17 cellular contexts compared by ENCODE assay signal in genomic region chr3:151880326-151880725, GRCh38. TPM values are rescaled to one million over a fixed set of nuclear protein-coding genes. Genes with fewer than 3 reads are reported as not detected.
DNase-seq lines count a peak whose midpoint lies in the region; ATAC-seq, FAIRE-seq and TF ChIP-seq lines count a peak whose summit lies in the region.
"Had no signal": no experiment of that assay in that cellular context is flagged by ENCODE, and none has a peak within 500 bp of the region (broad histone marks: within the 10 kb centered on the region; RNA-seq: fewer than 3 reads in every experiment).

No MANE protein-coding gene starts in this region.

- peak; percentile 70 for ATAC-seq in IMR-90 (ENCODE audit: low read depth)
- peak; percentile 65 for ATAC-seq in SK-N-SH treated with all-trans-retinoic acid at 6 μM for 48 hours
- ATAC-seq in natural killer cell: no peak
- ATAC-seq in mucosa of descending colon: no peak

- H3K27me3 ChIP-seq in IMR-90 (ENCODE audit: control insufficient read depth, insufficient read depth, low read length): no peaks in the 10 kb centered on the region
- H3K27me3 ChIP-seq: SJCRH30 had no signal

- peaks cover 2% of the 10 kb centered on the region; the same call in 1 of the 2 replicates for H3K4me1 ChIP-seq in IMR-90 (ENCODE audit: control insufficient read depth, insufficient read depth, low read length)
- no peaks in the 10 kb centered on the region for H3K4me1 ChIP-seq in mucosa of descending colon (ENCODE audit: low read depth)

- H3K9me3 ChIP-seq in IMR-90 (ENCODE audit: control insufficient read depth, insufficient read depth, low read length) (no peaks in the 10 kb centered on the region), mucosa of descending colon (no peaks in the 10 kb centered on the region)
- H3K9me3 ChIP-seq: SJCRH30 had no signal

- H3K14ac ChIP-seq in IMR-90 (replicated peaks; ENCODE audit: low read depth, low read length): peak overlapping the region; percentile 80; the same call in 1 of the 2 replicates

- dilution Hi-C loops in IMR-90 (cut with HindIII; ENCODE audit: low sequenced_read_pairs, unreplicated experiment): no loop called here

- no peak overlapping the region for H2AK9ac ChIP-seq in IMR-90 (replicated peaks; ENCODE audit: low read depth, low read length, poor library complexity)

- peaks cover 5% of the 10 kb centered on the region for H3K9me1 ChIP-seq in IMR-90 (ENCODE audit: insufficient read depth, low read length)

- peak overlapping the region; percentile 48; the same call in 1 of the 2 replicates for H3K18ac ChIP-seq in IMR-90 (ENCODE audit: low read depth, low read length)

- no CpG with 5 or more reads among the region's 3 CpGs for WGBS in IMR-90 (ENCODE audit: extremely low coverage in 2 of 2, insufficient read length in 1 of 2), 2 experiments

- H3K56ac ChIP-seq in IMR-90 (ENCODE audit: extremely low read depth, insufficient read depth, low read length): no peak overlapping the region

- no peak overlapping the region for H3K9ac ChIP-seq in IMR-90 (ENCODE audit: low read depth, low read length)

- POLR2A ChIA-PET in IMR-90 (lab: Charles Lee; ENCODE audit: unreplicated experiment): no interaction called here

- no peaks in the 10 kb centered on the region for H3K9me3 Mint-ChIP-seq in natural killer cell

- H2BK120ac ChIP-seq in IMR-90 (ENCODE audit: low read depth, low read length): peak overlapping the region; percentile 68

- FAIRE-seq in D721Med (lab: Jason Lieb, UNC): no peak
- FAIRE-seq: H54 had no signal

- peak overlapping the region; percentile 5 to 23 for H3K27ac Mint-ChIP-seq in natural killer cell
- H3K27ac Mint-ChIP-seq: CD4-positive, alpha-beta memory T cell; IgD-negative memory B cell had no signal

- no peak overlapping the region for H4K5ac ChIP-seq in IMR-90 (ENCODE audit: low read depth, low read length)

- H4K20me1 ChIP-seq in IMR-90 (ENCODE audit: insufficient read depth, low read length): no peaks in the 10 kb centered on the region

- H3K27me3 Mint-ChIP-seq in natural killer cell (ENCODE audit: low read depth in 2 of 2): no peaks in the 10 kb centered on the region
- H3K27me3 Mint-ChIP-seq: IgD-negative memory B cell had no signal

- no peak overlapping the region; the same call in 1 of the 2 replicates for H3K23ac ChIP-seq in IMR-90 (ENCODE audit: low read depth, low read length)

- no peak overlapping the region for H3K27ac ChIP-seq in IMR-90 (ENCODE audit: insufficient read depth, low read length)
- H3K27ac ChIP-seq: SJCRH30 had no signal

- H3K79me1 ChIP-seq in IMR-90 (ENCODE audit: low read depth in 1 of 2, low read length in 2 of 2): no peaks in the 10 kb centered on the region

- H3K4me2 ChIP-seq in IMR-90 (ENCODE audit: low read depth, low read length): no peak overlapping the region

- H4K91ac ChIP-seq in IMR-90 (ENCODE audit: insufficient read depth, low read depth, low read length): 0 out of 2 replicates have a peak overlapping the region, but pooled peaks have one; percentile 58

- no peaks in the 10 kb centered on the region for H3K36me3 ChIP-seq in IMR-90 (ENCODE audit: control insufficient read depth, insufficient read depth, low read length)
- no peaks in the 10 kb centered on the region for H3K36me3 ChIP-seq in mucosa of descending colon (ENCODE audit: low read depth)
- H3K36me3 ChIP-seq: SJCRH30 had no signal

- H2AFZ ChIP-seq in IMR-90 (replicated peaks; ENCODE audit: low read length, poor library complexity): no peak overlapping the region

- peak overlapping the region in 1 of 2 experiments; percentile 11; a peak in 1 of 4 replicates for H4K8ac ChIP-seq in IMR-90 (ENCODE audit: low read depth in 2 of 2, low read length in 2 of 2)

- no peak overlapping the region for H2AK5ac ChIP-seq in IMR-90 (ENCODE audit: low read depth, low read length)

- no peak overlapping the region; the same call in 1 of the 2 replicates for H3K4ac ChIP-seq in IMR-90 (ENCODE audit: low read depth, low read length)

- peak overlapping the region; percentile 21 for H3K4me3 Mint-ChIP-seq in natural killer cell
- H3K4me3 Mint-ChIP-seq: CD4-positive, alpha-beta memory T cell had no signal

- TF ChIP-seq POLR2A in IMR-90 (IDR thresholded peaks at IDR 0.05; ENCODE audit: low read depth, low read length): no peak

- BruUV-seq in IMR-90 (replicated peaks; lab: Mats Ljungman, UMichigan): no TSS peak

- CTCF ChIA-PET in IMR-90 (lab: Yijun Ruan, JAX): no interaction called here

- intact Hi-C loops in IMR-90 (cut with micrococcal nuclease): no loop called here
- intact Hi-C loops in natural killer cell (cut with micrococcal nuclease): no loop called here
- intact Hi-C loops in mucosa of descending colon (cut with DNase I, micrococcal nuclease): no loop called here

- TF ChIP-seq CTCF in IMR-90 (conservative IDR thresholded peaks at IDR 0.05; ENCODE audit: low read depth, low read length): no peak
- TF ChIP-seq CTCF in natural killer cell (IDR thresholded peaks at IDR 0.05): no peak
- TF ChIP-seq CTCF in mucosa of descending colon (IDR thresholded peaks at IDR 0.05): no peak
- TF ChIP-seq CTCF in D721Med (IDR thresholded peaks at IDR 0.05; ENCODE audit: insufficient read depth, missing control alignments): no peak

- peak overlapping the region; percentile 72 for H2BK20ac ChIP-seq in IMR-90 (ENCODE audit: low read depth, low read length)

- H2BK15ac ChIP-seq in IMR-90 (ENCODE audit: low read depth, low read length): peak overlapping the region; percentile 19; the same call in 1 of the 3 replicates

- DNase-seq in IMR-90: no peak
- DNase-seq in natural killer cell: no peak
- DNase-seq in RPMI8226: no peak
- DNase-seq in DMS53 (lab: John Stamatoyannopoulos, UW): no peak
- DNase-seq in mucosa of descending colon: no peak
- DNase-seq in D721Med (ENCODE audit: insufficient read length, low spot score): no peak
- DNase-seq: CD4-positive, alpha-beta memory T cell; NCI-H187 treated with DMSO at 0.1 percent for 48 hours; NCI-H446 treated with DMSO at 0.1 percent for 48 hours; NCI-H748 treated with DMSO at 0.1 percent for 48 hours; SJCRH30 had no signal

- peaks cover 26 to 32% of the 10 kb centered on the region in 2 donors for H3K4me1 Mint-ChIP-seq in natural killer cell

- no peak for TF ChIP-seq RAD21 in IMR-90 (IDR thresholded peaks at IDR 0.05; ENCODE audit: low read length)

- H2BK5ac ChIP-seq in IMR-90 (ENCODE audit: low read depth, low read length, poor library complexity, severe bottlenecking): peak overlapping the region; percentile 57

- no peak overlapping the region for H3K4me3 ChIP-seq in IMR-90 (ENCODE audit: insufficient read depth, low read depth, low read length)
- H3K4me3 ChIP-seq in mucosa of descending colon: no peak overlapping the region
- H3K4me3 ChIP-seq: SJCRH30 had no signal

- H3K36me3 Mint-ChIP-seq in natural killer cell: no peaks in the 10 kb centered on the region
- H3K36me3 Mint-ChIP-seq: CD4-positive, alpha-beta memory T cell; IgD-negative memory B cell had no signal

- in situ Hi-C loops in IMR-90 (cut with MboI; ENCODE audit: low sequenced_read_pairs): no loop called here

TF ChIP-seq in IMR-90, 13 proteins besides CTCF, POLR2A, EP300 and RAD21 (continues in another document):
- TF ChIP-seq RFX5 (IDR thresholded peaks at IDR 0.05; ENCODE audit: low read depth, low read length) (no peak), MXI1 (IDR thresholded peaks at IDR 0.05; ENCODE audit: borderline replicate concordance, low read depth, low read length) (no peak), CHD1 (IDR thresholded peaks at IDR 0.05; ENCODE audit: low read depth, low read length) (no peak), ELK1 (IDR thresholded peaks at IDR 0.05; ENCODE audit: borderline replicate concordance, low read depth, low read length) (no peak), MAZ (IDR thresholded peaks at IDR 0.05; ENCODE audit: borderline replicate concordance, low read depth, low read length) (no peak), FOS (IDR thresholded peaks at IDR 0.05; ENCODE audit: low read depth, low read length) (no peak), RCOR1 (IDR thresholded peaks at IDR 0.05; ENCODE audit: insufficient replicate concordance, low read length) (no peak), CEBPB (IDR thresholded peaks at IDR 0.05; ENCODE audit: low read depth, low read length) (no peak)

TF ChIP-seq in SK-N-SH treated with all-trans-retinoic acid at 6 μM for 48 hours, 23 proteins besides CTCF, POLR2A, EP300 and RAD21 (continues in another document):
- TF ChIP-seq CSRNP3 (CRISPR knock-in tag; IDR thresholded peaks at IDR 0.05) (no peak), ZNF70 (CRISPR knock-in tag; IDR thresholded peaks at IDR 0.05) (no peak), ZNF565 (CRISPR knock-in tag; conservative IDR thresholded peaks at IDR 0.05; ENCODE audit: low read depth) (no peak), CSDC2 (CRISPR knock-in tag; IDR thresholded peaks at IDR 0.05) (no peak), ARNTL (CRISPR knock-in tag; IDR thresholded peaks at IDR 0.05; ENCODE audit: borderline replicate concordance, low read depth) (no peak), BACH2 (CRISPR knock-in tag; IDR thresholded peaks at IDR 0.05; ENCODE audit: borderline replicate concordance) (no peak), ZFP3 (CRISPR knock-in tag; IDR thresholded peaks at IDR 0.05) (no peak), ZNF8 (CRISPR knock-in tag; IDR thresholded peaks at IDR 0.05) (no peak)

RNA-seq across cellular contexts. Expression of gene SUCNR1, which starts 6.9 kb away (rescaled TPM):
- total RNA-seq in IMR-90 (2012; rRNA removed) (not detected in 2 replicates), natural killer cell (under 1 TPM in 2 of 3 donors, not detected in 1; 0.19 to 0.23 TPM), mucosa of descending colon (under 1 TPM; 0.35 to 0.65 (median 0.41) TPM)
- polyA plus RNA-seq in IMR-90 (2012; rRNA removed): not detected in 2 replicates
- not detected in 2 replicates for polyA plus RNA-seq in IMR-90 (2012; cell fraction: cytosol; rRNA removed)
- not detected in 2 replicates for polyA plus RNA-seq in IMR-90 (2012; cell fraction: nucleus; rRNA removed; ENCODE audit: low replicate concordance)
- total RNA-seq: HT1080, LHCN-M2 had no signal
- polyA plus RNA-seq: BJ; CD4-positive, alpha-beta memory T cell; IgD-negative memory B cell had no signal

Comparison
In these comparisons a context has a peak if more than half of its experiments do, and no peak if none do; other contexts are left out.
1. ATAC-seq: peak in IMR-90 (single experiment) and SK-N-SH treated with all-trans-retinoic acid at 6 μM for 48 hours (single experiment); none in natural killer cell (0 of 3) and mucosa of descending colon (single experiment).